22 cellular contexts compared by ENCODE assay signal in the genomic region with DNA sequence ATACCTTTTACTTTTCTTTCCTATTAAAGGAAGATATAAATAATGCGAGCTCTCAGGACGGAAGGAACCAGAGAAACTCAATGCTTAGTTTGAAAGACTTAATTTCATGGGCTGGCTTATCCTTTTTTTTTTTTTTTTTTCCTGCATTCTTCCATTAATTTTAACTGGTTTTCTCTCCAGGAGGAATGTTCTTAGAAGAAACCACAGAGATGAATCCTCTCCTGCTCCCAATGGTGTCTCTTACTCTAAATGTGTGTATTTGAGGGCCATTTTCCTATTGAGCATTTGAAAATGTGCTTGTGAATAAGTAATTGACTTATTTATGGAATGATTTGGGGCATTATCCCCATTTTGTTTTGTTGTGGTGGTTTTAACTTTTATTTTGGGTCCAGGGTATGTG.
DNase-seq lines count a peak whose midpoint lies in the region; ATAC-seq and TF ChIP-seq lines count a peak whose summit lies in the region.
"Had no signal": no experiment of that assay in that cellular context is flagged by ENCODE, and none has a peak within 500 bp of the region (broad histone marks: within the 10 kb centered on the region; RNA-seq: fewer than 3 reads in every experiment).

No MANE protein-coding gene starts in this region.

- peaks cover 0 to 4% of the 10 kb centered on the region in 2 donors for H3K36me3 Mint-ChIP-seq in activated T-cell treated with anti-CD3 and anti-CD28 coated beads, Interleukin-2, amount 50 U/mL, for 72 hours (ENCODE audit: insufficient read depth in 2 of 2)
- no peaks in the 10 kb centered on the region for H3K36me3 Mint-ChIP-seq in activated T-cell treated with anti-CD3 and anti-CD28 coated beads, Interleukin-2, amount 50 U/mL, for 4 hours (ENCODE audit: insufficient read depth)
- H3K36me3 Mint-ChIP-seq in GM23338 (ENCODE audit: low read depth) (no peaks in the 10 kb centered on the region), neural progenitor cell (no peaks in the 10 kb centered on the region)

- H3K4me3 Mint-ChIP-seq in activated T-cell treated with anti-CD3 and anti-CD28 coated beads, Interleukin-2, amount 50 U/mL, for 72 hours, result peak overlapping the region in 1 of 2 donors; percentile 23
- H3K4me3 Mint-ChIP-seq in activated T-cell treated with anti-CD3 and anti-CD28 coated beads, Interleukin-2, amount 50 U/mL, for 4 hours, result no peak overlapping the region
- H3K4me3 Mint-ChIP-seq in GM23338 (peak overlapping the region; percentile 58; the same call in 2 of the 3 replicates), neural progenitor cell (no peak overlapping the region)
- H3K4me3 Mint-ChIP-seq: CD4-positive, alpha-beta T cell had no signal

- peaks cover 5% of the 10 kb centered on the region; the same call in 1 of the 2 replicates for H3K4me1 ChIP-seq in GM23338 (ENCODE audit: insufficient read depth)
- H3K4me1 ChIP-seq in mammary epithelial cell (ENCODE audit: insufficient read depth, low read length), result peaks cover 40% of the 10 kb centered on the region
- no peaks in the 10 kb centered on the region for H3K4me1 ChIP-seq in neural progenitor cell
- peaks cover 8% of the 10 kb centered on the region for H3K4me1 ChIP-seq in vagina
- H3K4me1 ChIP-seq: BE2C, Caco-2 had no signal

- no peaks in the 10 kb centered on the region for H3K36me3 ChIP-seq in GM23338 (ENCODE audit: insufficient read depth)
- H3K36me3 ChIP-seq in mammary epithelial cell (ENCODE audit: insufficient read depth, low read length), result no peaks in the 10 kb centered on the region
- H3K36me3 ChIP-seq in neural progenitor cell, result no peaks in the 10 kb centered on the region
- no peaks in the 10 kb centered on the region for H3K36me3 ChIP-seq in vagina
- H3K36me3 ChIP-seq: BE2C had no signal

- in situ Hi-C loops in mammary epithelial cell (cut with MboI; ENCODE audit: low sequenced_read_pairs in 2 of 2), result no loop called here

- H3K9me3 ChIP-seq in mammary epithelial cell (replicated peaks; ENCODE audit: insufficient read depth, low read length), result no peaks in the 10 kb centered on the region
- H3K9me3 ChIP-seq in neural progenitor cell (ENCODE audit: low read depth), result no peaks in the 10 kb centered on the region
- no peaks in the 10 kb centered on the region for H3K9me3 ChIP-seq in vagina
- H3K9me3 ChIP-seq: BE2C, Caco-2 had no signal

- dilution Hi-C loops in mammary epithelial cell (cut with HindIII; ENCODE audit: low sequenced_read_pairs), result no loop called here

- no peaks in the 10 kb centered on the region; the same call in 1 of the 2 replicates for H3K9me2 ChIP-seq in GM23338 (ENCODE audit: insufficient read depth)

- intact Hi-C loops in mammary epithelial cell (cut with micrococcal nuclease) (loop anchor here (5.0 kb wide), 1 partner anchor 1134 kb away; a partner anchor contains a TSS), vagina (cut with DNase I) (no loop called here)

- H3F3A ChIP-seq in GM23338 (replicated peaks; ENCODE audit: low read depth), result no peaks in the 10 kb centered on the region
- H3F3A ChIP-seq in neural progenitor cell (ENCODE audit: low read depth), result no peaks in the 10 kb centered on the region

- WGBS in mammary epithelial cell (ENCODE audit: low coverage, missing lambda C conversion rate), result 100% methylated on average over 2 of the region's 2 CpGs

- H4K20me1 ChIP-seq in GM23338 (replicated peaks; ENCODE audit: insufficient read depth), result no peaks in the 10 kb centered on the region
- no peaks in the 10 kb centered on the region for H4K20me1 ChIP-seq in mammary epithelial cell (ENCODE audit: insufficient read depth, low read length)
- no peaks in the 10 kb centered on the region for H4K20me1 ChIP-seq in neural progenitor cell (ENCODE audit: low read depth)

- H3K27ac ChIP-seq in GM23338 (ENCODE audit: low read depth), result no peak overlapping the region
- H3K27ac ChIP-seq in mammary epithelial cell (ENCODE audit: insufficient read depth, low read depth, low read length), result peak overlapping the region; percentile 19
- H3K27ac ChIP-seq in neural progenitor cell, result no peak overlapping the region
- no peak overlapping the region for H3K27ac ChIP-seq in vagina

- H2AFZ ChIP-seq in GM23338 (peak overlapping the region; percentile 92; the same call in 1 of the 2 replicates), mammary epithelial cell (ENCODE audit: low read depth, low read length) (peak overlapping the region; percentile 93), neural progenitor cell (replicated peaks) (no peak overlapping the region)

- no peaks in the 10 kb centered on the region for H3K9me3 Mint-ChIP-seq in activated T-cell treated with anti-CD3 and anti-CD28 coated beads, Interleukin-2, amount 50 U/mL, for 72 hours
- H3K9me3 Mint-ChIP-seq in activated T-cell treated with anti-CD3 and anti-CD28 coated beads, Interleukin-2, amount 50 U/mL, for 4 hours, result no peaks in the 10 kb centered on the region
- H3K9me3 Mint-ChIP-seq in GM23338 (no peaks in the 10 kb centered on the region), neural progenitor cell (no peaks in the 10 kb centered on the region)
- H3K9me3 Mint-ChIP-seq: CD4-positive, alpha-beta T cell had no signal

- no TSS peak for BruUV-seq in mammary epithelial cell (replicated peaks; lab: Mats Ljungman, UMichigan)

- TF ChIP-seq CTCF in GM23338 (conservative IDR thresholded peaks at IDR 0.05; ENCODE audit: low read depth in 2 of 2) (no peak), mammary epithelial cell (conservative IDR thresholded peaks at IDR 0.05 in 1 of 2, IDR thresholded peaks at IDR 0.05 in 1 of 2; ENCODE audit: extremely low read depth in 1 of 2, insufficient read depth in 1 of 2, low read depth in 1 of 2, low read length in 2 of 2) (no peak), neural progenitor cell (IDR thresholded peaks at IDR 0.05) (no peak), vagina (IDR thresholded peaks at IDR 0.05) (no peak)

- H3K79me2 ChIP-seq in GM23338 (replicated peaks; ENCODE audit: insufficient read depth), result no peaks in the 10 kb centered on the region
- H3K79me2 ChIP-seq in mammary epithelial cell (ENCODE audit: insufficient read depth, low read length), result no peaks in the 10 kb centered on the region
- H3K79me2 ChIP-seq in neural progenitor cell (ENCODE audit: low read depth), result no peaks in the 10 kb centered on the region

- DNase-seq in activated T-cell treated with anti-CD3 and anti-CD28 coated beads, Interleukin-2, amount 50 U/mL, for 72 hours, result no peak
- DNase-seq in activated T-cell treated with anti-CD3 and anti-CD28 coated beads, Interleukin-2, amount 50 U/mL, for 4 hours, result no peak
- DNase-seq in GM23338 (ENCODE audit: low spot score) (no peak), mammary epithelial cell (no peak), neural progenitor cell (ENCODE audit: low spot score) (no peak), vagina (ENCODE audit: extremely low spot score in 2 of 2) (no peak)
- DNase-seq: BE2C; Caco-2; CD4-positive, alpha-beta T cell; GOT3; KBM-7; MV-4-11; NCI-H1417; NCI-H187 treated with DMSO at 0.1 percent for 48 hours; NCI-H226; NCI-H524 treated with DMSO at 0.1 percent for 48 hours; RPMI8226; SHP77 treated with DMSO at 0.1 percent for 48 hours had no signal

- CTCF ChIA-PET in mammary epithelial cell (lab: Charles Lee; ENCODE audit: low non-redundant PET), result interaction anchor here (0.7 kb wide), 1 partner anchor 13 kb away, joined by 15 read pairs; no protein-coding TSS in a partner anchor

- H3K4me2 ChIP-seq in GM23338, result peak overlapping the region; percentile 72
- H3K4me2 ChIP-seq in mammary epithelial cell (ENCODE audit: insufficient read depth, low read depth, low read length), result peak overlapping the region; percentile 85
- no peak overlapping the region for H3K4me2 ChIP-seq in neural progenitor cell

- peaks cover 64% of the 10 kb centered on the region for H3K4me1 Mint-ChIP-seq in activated T-cell treated with anti-CD3 and anti-CD28 coated beads, Interleukin-2, amount 50 U/mL, for 72 hours (ENCODE audit: low read depth)
- H3K4me1 Mint-ChIP-seq in activated T-cell treated with anti-CD3 and anti-CD28 coated beads, Interleukin-2, amount 50 U/mL, for 4 hours (ENCODE audit: low read depth), result peaks cover 23% of the 10 kb centered on the region
- H3K4me1 Mint-ChIP-seq in GM23338 (peaks cover 4% of the 10 kb centered on the region; the same call in 2 of the 3 replicates), neural progenitor cell (peaks cover 6% of the 10 kb centered on the region)

- peak overlapping the region; percentile 31 for H3K27ac Mint-ChIP-seq in activated T-cell treated with anti-CD3 and anti-CD28 coated beads, Interleukin-2, amount 50 U/mL, for 72 hours
- H3K27ac Mint-ChIP-seq in GM23338 (no peak overlapping the region), neural progenitor cell (peak overlapping the region; percentile 57)
- H3K27ac Mint-ChIP-seq: CD4-positive, alpha-beta T cell had no signal

- peaks cover 9% of the 10 kb centered on the region for H3K27me3 ChIP-seq in GM23338 (ENCODE audit: insufficient read depth)
- H3K27me3 ChIP-seq in mammary epithelial cell (ENCODE audit: insufficient read depth, low read length), result no peaks in the 10 kb centered on the region
- no peaks in the 10 kb centered on the region for H3K27me3 ChIP-seq in neural progenitor cell
- H3K27me3 ChIP-seq in vagina, result no peaks in the 10 kb centered on the region
- H3K27me3 ChIP-seq: BE2C had no signal

- H3K27me3 Mint-ChIP-seq in activated T-cell treated with anti-CD3 and anti-CD28 coated beads, Interleukin-2, amount 50 U/mL, for 72 hours (ENCODE audit: low read depth), result no peaks in the 10 kb centered on the region
- no peaks in the 10 kb centered on the region for H3K27me3 Mint-ChIP-seq in activated T-cell treated with anti-CD3 and anti-CD28 coated beads, Interleukin-2, amount 50 U/mL, for 4 hours (ENCODE audit: low read depth)
- H3K27me3 Mint-ChIP-seq in GM23338 (ENCODE audit: insufficient read depth, low read depth, poor library complexity) (peaks cover 8% of the 10 kb centered on the region), neural progenitor cell (ENCODE audit: insufficient read depth, low read depth) (peaks cover 11% of the 10 kb centered on the region)
- H3K27me3 Mint-ChIP-seq: CD4-positive, alpha-beta T cell had no signal

- ATAC-seq in activated T-cell treated with anti-CD3 and anti-CD28 coated beads, Interleukin-2, amount 50 U/mL, for 72 hours (replicated peaks in 1 of 2), result no peak
- ATAC-seq in activated T-cell treated with anti-CD3 and anti-CD28 coated beads, Interleukin-2, amount 50 U/mL, for 4 hours, result no peak
- no peak for ATAC-seq in GM23338
- ATAC-seq in GM21447 (IDR thresholded peaks at IDR 0.05; ENCODE audit: unreplicated experiment), result no peak
- no peak for ATAC-seq in HG03196 (IDR thresholded peaks at IDR 0.05; ENCODE audit: unreplicated experiment)
- ATAC-seq: GM12878, HepG2 had no signal

- TF ChIP-seq POLR2A in vagina (IDR thresholded peaks at IDR 0.05), result no peak

- peak overlapping the region; percentile 51 for H3K4me3 ChIP-seq in GM23338
- H3K4me3 ChIP-seq in mammary epithelial cell (replicated peaks in 1 of 3; ENCODE audit: insufficient read depth in 1 of 3, low read depth in 2 of 3, low read length in 3 of 3), result no peak overlapping the region
- H3K4me3 ChIP-seq in neural progenitor cell, result no peak overlapping the region
- no peak overlapping the region for H3K4me3 ChIP-seq in vagina
- H3K4me3 ChIP-seq: GM12878 had no signal

- H3K9ac ChIP-seq in mammary epithelial cell (ENCODE audit: insufficient read depth, low read length) (no peak overlapping the region), neural progenitor cell (no peak overlapping the region)

TF ChIP-seq in GM23338, 12 proteins besides CTCF, POLR2A, EP300 and RAD21 (continues in another document):
- TF ChIP-seq POLR2AphosphoS5 (IDR thresholded peaks at IDR 0.05; ENCODE audit: low read depth) (no peak), JUNB (IDR thresholded peaks at IDR 0.05; ENCODE audit: unreplicated experiment) (no peak)
